13 cellular contexts compared by ENCODE assay signal in genomic region chr6:104956663-104957294, GRCh38. TPM values are rescaled to one million over a fixed set of nuclear protein-coding genes. Genes with fewer than 3 reads are reported as not detected.
A peak's percentile ranks its signal among the peaks of the same experiment; 100 is the strongest.
DNase-seq lines count a peak whose midpoint lies in the region; ATAC-seq and TF ChIP-seq lines count a peak whose summit lies in the region.
"Had no signal": no experiment of that assay in that cellular context is flagged by ENCODE, and none has a peak within 500 bp of the region (broad histone marks: within the 10 kb centered on the region; RNA-seq: fewer than 3 reads in every experiment).

Gene LIN28B, plus strand, starts transcription at chr6:104957107. Its CDS starts 144 bp downstream, at chr6:104957251.

- H4K8ac ChIP-seq in mesendoderm (ENCODE audit: low read depth, low read length), result peak within 1 kb of the TSS; percentile 86

- H3K27me3 Mint-ChIP-seq in activated CD4-positive, alpha-beta memory T cell treated with anti-CD3 and anti-CD28 coated beads for 36 hours, result peaks cover 58% of the 10 kb centered on the region

- no peaks in the 10 kb centered on the region for H3K79me1 ChIP-seq in mesendoderm (ENCODE audit: low read length)

- H3K9me3 ChIP-seq in Loucy (ENCODE audit: insufficient read depth, low read depth, low read length), result no peaks in the 10 kb centered on the region
- no peaks in the 10 kb centered on the region for H3K9me3 ChIP-seq in left ventricle myocardium inferior (replicated peaks)
- H3K9me3 ChIP-seq: suprapubic skin had no signal

- H3K36me3 Mint-ChIP-seq in activated CD4-positive, alpha-beta memory T cell treated with anti-CD3 and anti-CD28 coated beads for 36 hours, result peaks cover 7% of the 10 kb centered on the region

- DNase-seq in G401 (ENCODE audit: low spot score) (peak; percentile 47), mesendoderm (peak; percentile 80), HK-2 (ENCODE audit: unreplicated experiment) (no peak), left ventricle myocardium inferior (no peak), foreskin keratinocyte (no peak)
- no peak for DNase-seq in activated CD4-positive, alpha-beta memory T cell treated with anti-CD3 and anti-CD28 coated beads for 36 hours
- DNase-seq: midbrain, NCI-H1436 treated with DMSO at 0.1 percent for 48 hours had no signal

- peaks cover 14% of the 10 kb centered on the region for H3K4me1 Mint-ChIP-seq in activated CD4-positive, alpha-beta memory T cell treated with anti-CD3 and anti-CD28 coated beads for 36 hours (ENCODE audit: low read depth)

- intact Hi-C loops in activated CD4-positive, alpha-beta memory T cell treated with anti-CD3 and anti-CD28 coated beads for 36 hours (cut with micrococcal nuclease), result loop anchor here (2.0 kb wide), 1 partner anchor 14 kb away; no protein-coding TSS in a partner anchor
- intact Hi-C loops in left ventricle myocardium inferior (cut with micrococcal nuclease), result no loop called here

- peaks cover 7% of the 10 kb centered on the region for H3K9me3 Mint-ChIP-seq in activated CD4-positive, alpha-beta memory T cell treated with anti-CD3 and anti-CD28 coated beads for 36 hours

- peaks cover 40% of the 10 kb centered on the region for H3K79me2 ChIP-seq in Loucy (ENCODE audit: insufficient read depth, low read length)
- H3K79me2 ChIP-seq in mesendoderm (ENCODE audit: control insufficient read depth, insufficient read depth, low read length), result peaks cover 6% of the 10 kb centered on the region

- H3K27ac ChIP-seq in mesendoderm (ENCODE audit: low read depth, low read length) (peak within 1 kb of the TSS; percentile 95), left ventricle myocardium inferior (replicated peaks) (no peak within 1 kb of the TSS), foreskin keratinocyte (no peak within 1 kb of the TSS)
- H3K27ac ChIP-seq: suprapubic skin had no signal

- no peak for ATAC-seq in GM18498 (IDR thresholded peaks at IDR 0.05; ENCODE audit: unreplicated experiment)
- ATAC-seq in foreskin keratinocyte, result no peak
- ATAC-seq: esophagus mucosa had no signal

- H2AFZ ChIP-seq in Loucy (ENCODE audit: low read length), result peak within 1 kb of the TSS; percentile 58

- H3K36me3 ChIP-seq in Loucy (ENCODE audit: insufficient read depth, low read length), result no peaks in the 10 kb centered on the region
- H3K36me3 ChIP-seq in mesendoderm (ENCODE audit: control insufficient read depth, insufficient read depth, low read length), result no peaks in the 10 kb centered on the region
- no peaks in the 10 kb centered on the region for H3K36me3 ChIP-seq in left ventricle myocardium inferior
- H3K36me3 ChIP-seq: suprapubic skin had no signal

- H3K9ac ChIP-seq in Loucy (ENCODE audit: low read depth, low read length, poor library complexity, severe bottlenecking) (peak within 1 kb of the TSS; percentile 80), mesendoderm (ENCODE audit: low read length) (peak within 1 kb of the TSS; percentile 80)

- peak within 1 kb of the TSS; percentile 88 for H2BK15ac ChIP-seq in mesendoderm (replicated peaks; ENCODE audit: low read depth)

- H3K27ac Mint-ChIP-seq in activated CD4-positive, alpha-beta memory T cell treated with anti-CD3 and anti-CD28 coated beads for 36 hours, result no peak within 1 kb of the TSS

- H3K4ac ChIP-seq in mesendoderm (ENCODE audit: low read depth, low read length), result peak within 1 kb of the TSS; percentile 91

- peak within 1 kb of the TSS; percentile 92 for H3K56ac ChIP-seq in mesendoderm (ENCODE audit: low read length)

- H3K18ac ChIP-seq in mesendoderm (ENCODE audit: low read length), result peak within 1 kb of the TSS; percentile 97

- peaks cover 14% of the 10 kb centered on the region for H4K20me1 ChIP-seq in Loucy (ENCODE audit: insufficient read depth, low read length, poor library complexity, severe bottlenecking)

- peak within 1 kb of the TSS; percentile 38 for H3K4me3 Mint-ChIP-seq in activated CD4-positive, alpha-beta memory T cell treated with anti-CD3 and anti-CD28 coated beads for 36 hours

- whole genome bisulfite sequencing in mesendoderm (ENCODE audit: extremely low coverage, insufficient coverage, low lambda C conversion rate), result no CpG with 5 or more reads among the region's 17 CpGs

- H3K4me2 ChIP-seq in Loucy (ENCODE audit: low read depth, low read length, poor library complexity, severe bottlenecking) (peak within 1 kb of the TSS; percentile 71), mesendoderm (ENCODE audit: low read length) (peak within 1 kb of the TSS; percentile 38)

- CTCF ChIA-PET in activated CD4-positive, alpha-beta memory T cell treated with anti-CD3 and anti-CD28 coated beads for 36 hours (lab: Charles Lee), result no interaction called here

- no peaks in the 10 kb centered on the region for H3K9me2 ChIP-seq in Loucy (replicated peaks; ENCODE audit: low read depth, low read length)

- POLR2A ChIA-PET in activated CD4-positive, alpha-beta memory T cell treated with anti-CD3 and anti-CD28 coated beads for 36 hours (lab: Charles Lee), result no interaction called here

- no peak within 1 kb of the TSS for H2AK5ac ChIP-seq in mesendoderm (ENCODE audit: low read length)

- H3K23ac ChIP-seq in mesendoderm (ENCODE audit: low read length), result no peak within 1 kb of the TSS

- peak within 1 kb of the TSS; percentile 97 for H2BK120ac ChIP-seq in mesendoderm (ENCODE audit: low read depth, low read length)

- H2BK5ac ChIP-seq in mesendoderm (ENCODE audit: low read length), result peak within 1 kb of the TSS; percentile 68

- H3K4me3 ChIP-seq in Loucy (ENCODE audit: low read length, poor library complexity, severe bottlenecking) (peak within 1 kb of the TSS; percentile 79), mesendoderm (ENCODE audit: low read length) (peak within 1 kb of the TSS; percentile 76), left ventricle myocardium inferior (no peak within 1 kb of the TSS)
- H3K4me3 ChIP-seq: suprapubic skin had no signal

- H3K27me3 ChIP-seq in Loucy (ENCODE audit: insufficient read depth, low read length, poor library complexity, severe bottlenecking) (no peaks in the 10 kb centered on the region), mesendoderm (ENCODE audit: insufficient read depth, low read length, poor library complexity) (no peaks in the 10 kb centered on the region), left ventricle myocardium inferior (ENCODE audit: low read depth) (peaks cover 100% of the 10 kb centered on the region), foreskin keratinocyte (peaks cover 88% of the 10 kb centered on the region)

- TF ChIP-seq CTCF in Loucy (conservative IDR thresholded peaks at IDR 0.05; ENCODE audit: low read length) (no peak), left ventricle myocardium inferior (IDR thresholded peaks at IDR 0.05; ENCODE audit: borderline replicate concordance) (no peak), foreskin keratinocyte (conservative IDR thresholded peaks at IDR 0.05) (no peak)

- peaks cover 15% of the 10 kb centered on the region for H3K4me1 ChIP-seq in Loucy (ENCODE audit: insufficient read depth, low read length, poor library complexity, severe bottlenecking)
- no peaks in the 10 kb centered on the region for H3K4me1 ChIP-seq in mesendoderm (ENCODE audit: control insufficient read depth, low read depth, low read length)
- peaks cover 9% of the 10 kb centered on the region for H3K4me1 ChIP-seq in left ventricle myocardium inferior
- no peaks in the 10 kb centered on the region for H3K4me1 ChIP-seq in foreskin keratinocyte

- H3F3A ChIP-seq in Loucy (ENCODE audit: low read depth), result no peaks in the 10 kb centered on the region

- peak within 1 kb of the TSS; percentile 91 for H4K5ac ChIP-seq in mesendoderm (ENCODE audit: low read length)

- in situ Hi-C loops in G401 (cut with HindIII; ENCODE audit: low sequenced_read_pairs), result no loop called here

RNA-seq across cellular contexts. Expression of gene LIN28B, which starts in this region (rescaled TPM):
- 62.0 and 84.7 TPM in 2 replicates for total RNA-seq in G401 (2014; rRNA removed; shearing (Covaris generic))
- total RNA-seq in activated CD4-positive, alpha-beta memory T cell treated with anti-CD3 and anti-CD28 coated beads for 36 hours, result not detected
- 71.5 TPM for polyA plus RNA-seq in mesendoderm (2013, experiment 1 of 2)
- 69.1 TPM for polyA plus RNA-seq in mesendoderm (2013, experiment 2 of 2)
- total RNA-seq in left ventricle myocardium inferior (not detected), foreskin keratinocyte (not detected in 2 replicates)
- polyA plus RNA-seq in foreskin keratinocyte, result not detected in 2 replicates
- total RNA-seq: esophagus mucosa; suprapubic skin; T-helper 1 cell treated with Interleukin-12 subunit alpha and Interleukin-12 subunit beta and Interleukin-4 antibody, amounts not matched to agents 30 ng/mL and 1 ng/mL, for 36 hours had no signal

Comparison
In these comparisons a context has a peak if more than half of its experiments do, and no peak if none do; other contexts are left out.
1. RNA of gene LIN28B (total RNA-seq): 62.0 to 84.7 TPM in G401; not detected in activated CD4-positive, alpha-beta memory T cell treated with anti-CD3 and anti-CD28 coated beads for 36 hours, not detected in left ventricle myocardium inferior (single experiment) and not detected in foreskin keratinocyte; every median in the first group is over 10 times any median in the second.
2. DNase-seq: peak in G401 (single experiment) and mesendoderm (single experiment); none in activated CD4-positive, alpha-beta memory T cell treated with anti-CD3 and anti-CD28 coated beads for 36 hours (single experiment), HK-2 (single experiment), left ventricle myocardium inferior (single experiment) and foreskin keratinocyte (0 of 2).